In genomic region chr22:29341056-29341848, GRCh38 we compare ENCODE assay signal across 1 cellular context.
TF ChIP-seq lines count a peak whose summit lies in the region.

No MANE protein-coding gene starts in this region.

TF ChIP-seq in HepG2, 621 proteins besides CTCF, POLR2A, EP300 and RAD21:
- TF ChIP-seq TFDP1 (CRISPR knock-in tag; IDR thresholded peaks at IDR 0.05; ENCODE audit: borderline replicate concordance), result no peak
- TF ChIP-seq U2AF2 (IDR thresholded peaks at IDR 0.05; ENCODE audit: low read depth, low read length), result no peak
- no peak for TF ChIP-seq MIER2 (CRISPR knock-in tag; IDR thresholded peaks at IDR 0.05)
- TF ChIP-seq HHEX (CRISPR knock-in tag; IDR thresholded peaks at IDR 0.05), result no peak
- no peak for TF ChIP-seq CAMTA2 (CRISPR knock-in tag; IDR thresholded peaks at IDR 0.05; ENCODE audit: borderline replicate concordance)
- no peak for TF ChIP-seq FOSL1 (CRISPR knock-in tag; IDR thresholded peaks at IDR 0.05; ENCODE audit: borderline replicate concordance)
- no peak for TF ChIP-seq SYNCRIP (IDR thresholded peaks at IDR 0.05; ENCODE audit: insufficient read depth, low read depth, low read length)
- no peak for TF ChIP-seq RFX1 (IDR thresholded peaks at IDR 0.05)
- TF ChIP-seq TAF1 (CRISPR knock-in tag; IDR thresholded peaks at IDR 0.05), result no peak
- TF ChIP-seq ZMAT5 (CRISPR knock-in tag; IDR thresholded peaks at IDR 0.05; ENCODE audit: borderline replicate concordance, low read depth), result no peak
- no peak for TF ChIP-seq PAXIP1 (CRISPR knock-in tag; conservative IDR thresholded peaks at IDR 0.05)
- TF ChIP-seq GLMP (CRISPR knock-in tag; IDR thresholded peaks at IDR 0.05; ENCODE audit: borderline replicate concordance), result no peak
- no peak for TF ChIP-seq GTF3A (CRISPR knock-in tag; conservative IDR thresholded peaks at IDR 0.05)
- TF ChIP-seq LRRFIP1 (CRISPR knock-in tag; conservative IDR thresholded peaks at IDR 0.05), result no peak
- no peak for TF ChIP-seq ZNF234 (CRISPR knock-in tag; conservative IDR thresholded peaks at IDR 0.05)
- TF ChIP-seq ZNF142 (CRISPR knock-in tag; IDR thresholded peaks at IDR 0.05), result no peak
- TF ChIP-seq ZNF563 (CRISPR knock-in tag; IDR thresholded peaks at IDR 0.05), result no peak
- TF ChIP-seq ZNF367 (CRISPR knock-in tag; IDR thresholded peaks at IDR 0.05; ENCODE audit: borderline replicate concordance), result no peak
